Comparison of ENCODE assay signal across 9 cellular contexts in the genomic region with DNA sequence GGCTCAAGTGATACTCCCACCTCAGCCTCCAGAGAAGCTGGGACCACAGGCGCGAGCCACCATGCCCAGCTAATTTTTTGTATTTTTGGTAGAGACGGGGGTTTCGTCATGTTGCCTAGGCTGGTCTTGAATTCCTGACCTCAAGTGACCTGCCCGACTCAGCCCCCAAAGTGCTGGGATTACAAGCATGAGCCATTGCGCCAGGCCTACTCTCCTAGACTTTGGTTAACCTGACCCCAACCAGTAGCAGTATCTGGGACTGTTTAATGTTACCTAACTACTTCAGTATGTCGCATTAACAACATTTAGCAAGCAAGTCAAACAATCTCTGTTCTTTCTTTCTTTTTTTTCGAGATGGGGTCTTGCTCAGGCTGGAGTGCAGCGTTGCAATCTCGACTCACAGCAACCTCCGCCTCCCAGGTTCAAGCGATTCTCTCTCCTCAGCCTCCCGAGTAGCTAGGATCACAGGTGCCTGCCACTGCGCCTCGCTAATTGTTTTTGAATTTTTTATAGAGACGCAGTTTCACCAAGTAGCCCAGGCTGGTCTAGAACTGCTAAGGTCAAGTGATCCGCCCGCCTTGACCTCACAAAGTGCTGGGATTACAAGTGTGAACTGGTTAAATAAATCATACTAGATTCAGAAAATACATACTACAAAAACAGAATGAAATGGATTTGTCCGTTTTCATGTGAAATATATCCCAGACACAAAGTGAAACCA. TPM values are rescaled to one million over a fixed set of nuclear protein-coding genes. Genes with fewer than 3 reads are reported as not detected.
A peak's percentile ranks its signal among the peaks of the same experiment; 100 is the strongest.
DNase-seq lines count a peak whose midpoint lies in the region; ATAC-seq and TF ChIP-seq lines count a peak whose summit lies in the region.
"Had no signal": no experiment of that assay in that cellular context is flagged by ENCODE, and none has a peak within 500 bp of the region (broad histone marks: within the 10 kb centered on the region; RNA-seq: fewer than 3 reads in every experiment).

No MANE protein-coding gene starts in this region.

- peak overlapping the region; percentile 93 to 98 (median 96) for H3K27ac ChIP-seq in transverse colon

- ATAC-seq in activated T-helper 17 cell treated with anti-CD3 and anti-CD28 coated beads, Interleukin-2, amount 50 U/mL, for 72 hours (replicated peaks), result no peak
- ATAC-seq in left lobe of liver, result peak; percentile 32
- no peak for ATAC-seq in GM18873 (IDR thresholded peaks at IDR 0.05; ENCODE audit: low FRiP score, unreplicated experiment)

- TF ChIP-seq EP300 in transverse colon (IDR thresholded peaks at IDR 0.05; ENCODE audit: low read depth), result no peak

- peak overlapping the region; percentile 54 to 84 (median 81) for H3K4me3 ChIP-seq in transverse colon

- CTCF ChIA-PET in activated naive CD4-positive, alpha-beta T cell treated with anti-CD3 and anti-CD28 coated beads, Interleukin-2, amount 10 ng/mL, durations not matched to agents 7 days and 5 days (lab: Charles Lee), result interaction anchor here (2.1 kb wide), 1 partner anchor 10 kb away, joined by 4 read pairs; no protein-coding TSS in a partner anchor

- peaks cover 42% of the 10 kb centered on the region for H3K4me1 Mint-ChIP-seq in activated naive CD4-positive, alpha-beta T cell treated with anti-CD3 and anti-CD28 coated beads, Interleukin-2, amount 10 ng/mL, durations not matched to agents 7 days and 5 days
- H3K4me1 Mint-ChIP-seq in activated T-helper 17 cell treated with anti-CD3 and anti-CD28 coated beads, Interleukin-2, amount 50 U/mL, for 72 hours, result peaks cover 20% of the 10 kb centered on the region

- no peaks in the 10 kb centered on the region for H3K9me3 ChIP-seq in transverse colon

- no peaks in the 10 kb centered on the region for H3K27me3 Mint-ChIP-seq in activated naive CD4-positive, alpha-beta T cell treated with anti-CD3 and anti-CD28 coated beads, Interleukin-2, amount 10 ng/mL, durations not matched to agents 7 days and 5 days
- no peaks in the 10 kb centered on the region for H3K27me3 Mint-ChIP-seq in activated T-helper 17 cell treated with anti-CD3 and anti-CD28 coated beads, Interleukin-2, amount 50 U/mL, for 72 hours

- no peak for DNase-seq in activated naive CD4-positive, alpha-beta T cell treated with anti-CD3 and anti-CD28 coated beads, Interleukin-2, amount 10 ng/mL, durations not matched to agents 7 days and 5 days
- no peak for DNase-seq in activated naive CD4-positive, alpha-beta T cell treated with Interleukin-2 at 50 U/mL for 16 hours
- peak; percentile 67 for DNase-seq in left lobe of liver (ENCODE audit: low spot score)
- DNase-seq in transverse colon, result no peak
- no peak for DNase-seq in DMS153 treated with DMSO at 0.1 percent for 48 hours (lab: John Stamatoyannopoulos, UW; ENCODE audit: unreplicated experiment)
- DNase-seq in GM10266 (ENCODE audit: extremely low spot score), result no peak
- DNase-seq: NCI-H187 had no signal

- H3K4me3 Mint-ChIP-seq in activated naive CD4-positive, alpha-beta T cell treated with anti-CD3 and anti-CD28 coated beads, Interleukin-2, amount 10 ng/mL, durations not matched to agents 7 days and 5 days, result peak overlapping the region; percentile 89
- H3K4me3 Mint-ChIP-seq in activated T-helper 17 cell treated with anti-CD3 and anti-CD28 coated beads, Interleukin-2, amount 50 U/mL, for 72 hours, result peak overlapping the region; percentile 98

- TF ChIP-seq CTCF in transverse colon (IDR thresholded peaks at IDR 0.05) (no peak), GM10266 (IDR thresholded peaks at IDR 0.05; ENCODE audit: control insufficient read depth, insufficient read depth, low read depth, missing control alignments) (no peak)

- in situ Hi-C loops in transverse colon (cut with MboI; ENCODE audit: low pct_ligation_motif_present in 1 of 4, low pct_unique_long_range_greater_than_20kb in 1 of 4, low sequenced_read_pairs in 3 of 4), result no loop called here

- peak overlapping the region; percentile 90 for H3K27ac Mint-ChIP-seq in activated naive CD4-positive, alpha-beta T cell treated with anti-CD3 and anti-CD28 coated beads, Interleukin-2, amount 10 ng/mL, durations not matched to agents 7 days and 5 days
- H3K27ac Mint-ChIP-seq in activated T-helper 17 cell treated with anti-CD3 and anti-CD28 coated beads, Interleukin-2, amount 50 U/mL, for 72 hours, result peak overlapping the region; percentile 95

- TF ChIP-seq POLR2A in transverse colon (IDR thresholded peaks at IDR 0.05), result no peak

- peaks cover 18 to 35% (median 24%) of the 10 kb centered on the region in 4 donors for H3K4me1 ChIP-seq in transverse colon

- H3K36me3 Mint-ChIP-seq in activated naive CD4-positive, alpha-beta T cell treated with anti-CD3 and anti-CD28 coated beads, Interleukin-2, amount 10 ng/mL, durations not matched to agents 7 days and 5 days, result peaks cover 17% of the 10 kb centered on the region
- H3K36me3 Mint-ChIP-seq in activated T-helper 17 cell treated with anti-CD3 and anti-CD28 coated beads, Interleukin-2, amount 50 U/mL, for 72 hours (ENCODE audit: low read depth), result peaks cover 15% of the 10 kb centered on the region

- no peaks in the 10 kb centered on the region for H3K9me3 Mint-ChIP-seq in activated naive CD4-positive, alpha-beta T cell treated with anti-CD3 and anti-CD28 coated beads, Interleukin-2, amount 10 ng/mL, durations not matched to agents 7 days and 5 days
- H3K9me3 Mint-ChIP-seq in activated T-helper 17 cell treated with anti-CD3 and anti-CD28 coated beads, Interleukin-2, amount 50 U/mL, for 72 hours, result no peaks in the 10 kb centered on the region

- 60 to 64% methylated on average over 8 to 19 of the region's 19 CpGs for WGBS in transverse colon (ENCODE audit: low coverage in 1 of 2), 2 donors

- intact Hi-C loops in transverse colon (cut with DNase I; ENCODE audit: low total_unique reads), result no loop called here

- no peaks in the 10 kb centered on the region for H3K27me3 ChIP-seq in transverse colon

- no peaks in the 10 kb centered on the region for H3K36me3 ChIP-seq in transverse colon

RNA-seq across cellular contexts. Expression of gene AK3, which starts 2.0 kb away (rescaled TPM):
- total RNA-seq in activated T-helper 17 cell treated with anti-CD3 and anti-CD28 coated beads, Interleukin-2, amount 50 U/mL, for 72 hours, result 10 to 100 TPM; 28.5 to 31.2 TPM
- total RNA-seq in left lobe of liver (108 TPM), transverse colon (100 to 1,000 TPM in 2 of 4 donors, 10 to 100 TPM in 2; 25.9 to 121 (median 82.3) TPM)

RNA-seq across cellular contexts. Expression of gene RCL1, which starts 53.7 kb away (rescaled TPM):
- 10 to 100 TPM; 18.9 to 38.2 TPM for total RNA-seq in activated T-helper 17 cell treated with anti-CD3 and anti-CD28 coated beads, Interleukin-2, amount 50 U/mL, for 72 hours
- total RNA-seq in left lobe of liver (48.8 TPM), transverse colon (10 to 100 TPM in 1 of 4 donors, 1 to 10 TPM in 3; 2.6 to 23.5 (median 7.3) TPM)

RNA-seq across cellular contexts. Expression of gene CDC37L1, which starts 59.7 kb away (rescaled TPM):
- 10 to 100 TPM in 1 of 2 donors, 1 to 10 TPM in 1; 9.3 to 11.0 TPM for total RNA-seq in activated T-helper 17 cell treated with anti-CD3 and anti-CD28 coated beads, Interleukin-2, amount 50 U/mL, for 72 hours
- 20.6 TPM for total RNA-seq in left lobe of liver
- total RNA-seq in transverse colon, result 10 to 100 TPM; 12.0 to 28.7 (median 20.0) TPM
